21 cellular contexts compared by ENCODE assay signal in the genomic region with DNA sequence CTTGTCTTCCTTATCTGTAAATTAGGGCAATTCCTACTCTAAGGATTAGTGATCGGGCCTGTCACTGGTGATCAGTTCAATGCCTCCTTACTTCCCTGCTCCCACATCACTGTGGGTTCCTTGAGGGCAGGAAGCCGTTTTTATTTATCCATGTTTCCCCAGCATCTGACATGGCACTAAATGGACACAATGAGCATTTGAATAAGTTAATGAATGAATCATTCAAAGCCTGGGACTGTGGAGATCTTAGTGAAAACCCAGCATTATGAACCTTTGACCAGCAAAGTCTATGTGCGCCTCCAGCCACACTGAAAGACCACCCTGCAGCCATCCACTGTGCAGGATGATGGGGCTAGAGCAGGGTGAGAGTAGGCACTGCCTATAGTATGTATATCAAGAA. TPM values are rescaled to one million over a fixed set of nuclear protein-coding genes. Genes with fewer than 3 reads are reported as not detected.
DNase-seq lines count a peak whose midpoint lies in the region; ATAC-seq and TF ChIP-seq lines count a peak whose summit lies in the region.
"Had no signal": no experiment of that assay in that cellular context is flagged by ENCODE, and none has a peak within 500 bp of the region (broad histone marks: within the 10 kb centered on the region; RNA-seq: fewer than 3 reads in every experiment).

No MANE protein-coding gene starts in this region.

- peak overlapping the region; percentile 78; the same call in 1 of the 2 replicates for H2AK5ac ChIP-seq in IMR-90 (ENCODE audit: low read depth, low read length)

- H3K9me3 ChIP-seq in IMR-90 (ENCODE audit: control insufficient read depth, insufficient read depth, low read length) (peaks cover 7% of the 10 kb centered on the region), tibial artery (peaks cover 0 to 6% (median 0%) of the 10 kb centered on the region in 3 donors)

- in situ Hi-C loops in IMR-90 (cut with MboI; ENCODE audit: low sequenced_read_pairs) = no loop called here

- H3K4ac ChIP-seq in IMR-90 (ENCODE audit: low read depth, low read length) = peak overlapping the region; percentile 17; the same call in 1 of the 2 replicates

- CTCF ChIA-PET in IMR-90 (lab: Yijun Ruan, JAX) = no interaction called here

- H3K23ac ChIP-seq in IMR-90 (ENCODE audit: low read depth, low read length) = peak overlapping the region; percentile 18; the same call in 1 of the 2 replicates

- peaks cover 18% of the 10 kb centered on the region for H3K9me1 ChIP-seq in IMR-90 (ENCODE audit: insufficient read depth, low read length)

- TF ChIP-seq POLR2A in IMR-90 (IDR thresholded peaks at IDR 0.05; ENCODE audit: low read depth, low read length) = no peak

- no peak overlapping the region for H4K5ac ChIP-seq in IMR-90 (ENCODE audit: low read depth, low read length)

- BruUV-seq in IMR-90 (replicated peaks; lab: Mats Ljungman, UMichigan) = no TSS peak

- TF ChIP-seq CTCF in IMR-90 (conservative IDR thresholded peaks at IDR 0.05; ENCODE audit: low read depth, low read length) = no peak
- TF ChIP-seq CTCF in neural crest cell (conservative IDR thresholded peaks at IDR 0.05) = no peak
- TF ChIP-seq CTCF in tibial artery (IDR thresholded peaks at IDR 0.05) = no peak

- peak overlapping the region; percentile 22; the same call in 1 of the 2 replicates for H3K14ac ChIP-seq in IMR-90 (replicated peaks; ENCODE audit: low read depth, low read length)

- intact Hi-C loops in IMR-90 (cut with micrococcal nuclease) (no loop called here), tibial artery (cut with DNase I; ENCODE audit: low total_unique reads) (no loop called here)

- H2BK5ac ChIP-seq in IMR-90 (ENCODE audit: low read depth, low read length, poor library complexity, severe bottlenecking) = no peak overlapping the region

- peaks cover 7 to 40% of the 10 kb centered on the region in 2 experiments; a peak in 3 of 4 replicates for H3K79me1 ChIP-seq in IMR-90 (ENCODE audit: low read depth in 1 of 2, low read length in 2 of 2)

- H3K4me3 ChIP-seq in IMR-90 (ENCODE audit: insufficient read depth, low read depth, low read length) (no peak overlapping the region), tibial artery (no peak overlapping the region)
- H3K4me3 ChIP-seq: BLaER1 had no signal

- no peak overlapping the region for H3K4me3 Mint-ChIP-seq in neural crest cell
- H3K4me3 Mint-ChIP-seq: CD4-positive, alpha-beta T cell had no signal

- H2BK20ac ChIP-seq in IMR-90 (ENCODE audit: low read depth, low read length) = peak overlapping the region; percentile 61; the same call in 1 of the 2 replicates

- ATAC-seq in IMR-90 (ENCODE audit: low read depth) (no peak), GM19397 (IDR thresholded peaks at IDR 0.05; ENCODE audit: unreplicated experiment) (no peak), GM21381 (IDR thresholded peaks at IDR 0.05; ENCODE audit: unreplicated experiment) (no peak)
- ATAC-seq: HCT116 had no signal

- H3K18ac ChIP-seq in IMR-90 (ENCODE audit: low read depth, low read length) = no peak overlapping the region; the same call in 1 of the 2 replicates

- no peak overlapping the region for H3K56ac ChIP-seq in IMR-90 (ENCODE audit: extremely low read depth, insufficient read depth, low read length)

- H4K20me1 ChIP-seq in IMR-90 (ENCODE audit: insufficient read depth, low read length) = no peaks in the 10 kb centered on the region
- H4K20me1 ChIP-seq: BLaER1 had no signal

- H3K27ac Mint-ChIP-seq in neural crest cell (ENCODE audit: unreplicated experiment) = peak overlapping the region; percentile 73
- H3K27ac Mint-ChIP-seq: CD4-positive, alpha-beta T cell had no signal

- dilution Hi-C loops in IMR-90 (cut with HindIII; ENCODE audit: low sequenced_read_pairs, unreplicated experiment) = no loop called here

- H3K4me1 ChIP-seq in IMR-90 (ENCODE audit: control insufficient read depth, insufficient read depth, low read length) (peaks cover 13% of the 10 kb centered on the region), tibial artery (peaks cover 6 to 47% (median 25%) of the 10 kb centered on the region in 4 donors)
- H3K4me1 ChIP-seq: BLaER1, Caco-2 had no signal

- H3K36me3 Mint-ChIP-seq in neural crest cell (ENCODE audit: low read depth) = no peaks in the 10 kb centered on the region

- DNase-seq in IMR-90 (no peak), epidermal melanocyte (ENCODE audit: insufficient read length, low spot score) (peak; percentile 71), neural crest cell (ENCODE audit: low read depth, low spot score) (no peak), tibial artery (no peak)
- DNase-seq in activated effector memory CD4-positive, alpha-beta T cell treated with anti-CD3 and anti-CD28 coated beads, Interleukin-2, amount 50 U/mL, for 16 hours = no peak
- DNase-seq: Caco-2; CD4-positive, alpha-beta T cell; GOT3; NCI-H1048; NCI-H1417; NCI-H1694; NCI-H2029 treated with DMSO at 0.1 percent for 48 hours; NCI-H2227 treated with DMSO at 0.1 percent for 48 hours; NCI-H526 treated with DMSO at 0.1 percent for 48 hours; SHP77 had no signal

- TF ChIP-seq RAD21 in IMR-90 (IDR thresholded peaks at IDR 0.05; ENCODE audit: low read length) = no peak

- H2BK120ac ChIP-seq in IMR-90 (ENCODE audit: low read depth, low read length) = peak overlapping the region; percentile 1; the same call in 1 of the 2 replicates

- no peak overlapping the region for H2AK9ac ChIP-seq in IMR-90 (replicated peaks; ENCODE audit: low read depth, low read length, poor library complexity)

- H3K9ac ChIP-seq in IMR-90 (ENCODE audit: low read depth, low read length) = no peak overlapping the region
- H3K9ac ChIP-seq: BLaER1 had no signal

- H2BK15ac ChIP-seq in IMR-90 (ENCODE audit: low read depth, low read length) = peak overlapping the region; percentile 31; the same call in 2 of the 3 replicates

- H2AFZ ChIP-seq in IMR-90 (replicated peaks; ENCODE audit: low read length, poor library complexity) = no peak overlapping the region

- peaks cover 6% of the 10 kb centered on the region; the same call in 1 of the 2 replicates for H3K36me3 ChIP-seq in IMR-90 (ENCODE audit: control insufficient read depth, insufficient read depth, low read length)
- no peaks in the 10 kb centered on the region for H3K36me3 ChIP-seq in tibial artery
- H3K36me3 ChIP-seq: BLaER1 had no signal

- H3K27ac ChIP-seq in IMR-90 (ENCODE audit: insufficient read depth, low read length) (no peak overlapping the region), tibial artery (peak overlapping the region; percentile 40 to 85)
- H3K27ac ChIP-seq: BLaER1, HL-60, RWPE1 had no signal

- peaks cover 5% of the 10 kb centered on the region for H3K9me3 Mint-ChIP-seq in neural crest cell

- H3K4me2 ChIP-seq in IMR-90 (ENCODE audit: low read depth, low read length) = no peak overlapping the region
- H3K4me2 ChIP-seq: BLaER1 had no signal

- peaks cover 6% of the 10 kb centered on the region for H3K4me1 Mint-ChIP-seq in neural crest cell

- H3K27me3 ChIP-seq in IMR-90 (ENCODE audit: control insufficient read depth, insufficient read depth, low read length) = no peaks in the 10 kb centered on the region
- H3K27me3 ChIP-seq in tibial artery = no peaks in the 10 kb centered on the region
- H3K27me3 ChIP-seq: BLaER1 had no signal

- H3K27me3 Mint-ChIP-seq in neural crest cell (ENCODE audit: low read depth) = peaks cover 17% of the 10 kb centered on the region

- POLR2A ChIA-PET in IMR-90 (lab: Charles Lee; ENCODE audit: unreplicated experiment) = no interaction called here

- peak overlapping the region; percentile 47 for H4K91ac ChIP-seq in IMR-90 (ENCODE audit: insufficient read depth, low read depth, low read length)

- WGBS in IMR-90 (ENCODE audit: extremely low coverage in 2 of 2, insufficient read length in 1 of 2), 2 experiments = no CpG with 5 or more reads among the region's 3 CpGs

- no peak overlapping the region; a peak in 1 of 4 replicates for H4K8ac ChIP-seq in IMR-90 (ENCODE audit: low read depth in 2 of 2, low read length in 2 of 2)

TF ChIP-seq in IMR-90, 13 proteins besides CTCF, POLR2A, EP300 and RAD21:
- TF ChIP-seq RFX5 (IDR thresholded peaks at IDR 0.05; ENCODE audit: low read depth, low read length) = no peak
- no peak for TF ChIP-seq FOS (IDR thresholded peaks at IDR 0.05; ENCODE audit: low read depth, low read length)
- TF ChIP-seq CEBPB (IDR thresholded peaks at IDR 0.05; ENCODE audit: low read depth, low read length) = no peak
- TF ChIP-seq BHLHE40 (IDR thresholded peaks at IDR 0.05; ENCODE audit: low read depth, low read length) = no peak
- no peak for TF ChIP-seq MAZ (IDR thresholded peaks at IDR 0.05; ENCODE audit: borderline replicate concordance, low read depth, low read length)
- no peak for TF ChIP-seq MAFK (IDR thresholded peaks at IDR 0.05; ENCODE audit: low read depth, low read length)
- no peak for TF ChIP-seq RCOR1 (IDR thresholded peaks at IDR 0.05; ENCODE audit: insufficient replicate concordance, low read length)
- TF ChIP-seq, protein P1, sequence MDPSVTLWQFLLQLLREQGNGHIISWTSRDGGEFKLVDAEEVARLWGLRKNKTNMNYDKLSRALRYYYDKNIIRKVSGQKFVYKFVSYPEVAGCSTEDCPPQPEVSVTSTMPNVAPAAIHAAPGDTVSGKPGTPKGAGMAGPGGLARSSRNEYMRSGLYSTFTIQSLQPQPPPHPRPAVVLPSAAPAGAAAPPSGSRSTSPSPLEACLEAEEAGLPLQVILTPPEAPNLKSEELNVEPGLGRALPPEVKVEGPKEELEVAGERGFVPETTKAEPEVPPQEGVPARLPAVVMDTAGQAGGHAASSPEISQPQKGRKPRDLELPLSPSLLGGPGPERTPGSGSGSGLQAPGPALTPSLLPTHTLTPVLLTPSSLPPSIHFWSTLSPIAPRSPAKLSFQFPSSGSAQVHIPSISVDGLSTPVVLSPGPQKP (IDR thresholded peaks at IDR 0.05; ENCODE audit: borderline replicate concordance, low read depth, low read length) = no peak
- TF ChIP-seq, protein P2, sequence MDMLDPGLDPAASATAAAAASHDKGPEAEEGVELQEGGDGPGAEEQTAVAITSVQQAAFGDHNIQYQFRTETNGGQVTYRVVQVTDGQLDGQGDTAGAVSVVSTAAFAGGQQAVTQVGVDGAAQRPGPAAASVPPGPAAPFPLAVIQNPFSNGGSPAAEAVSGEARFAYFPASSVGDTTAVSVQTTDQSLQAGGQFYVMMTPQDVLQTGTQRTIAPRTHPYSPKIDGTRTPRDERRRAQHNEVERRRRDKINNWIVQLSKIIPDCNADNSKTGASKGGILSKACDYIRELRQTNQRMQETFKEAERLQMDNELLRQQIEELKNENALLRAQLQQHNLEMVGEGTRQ (IDR thresholded peaks at IDR 0.05; ENCODE audit: low read depth, low read length) = no peak
- no peak for TF ChIP-seq MXI1 (IDR thresholded peaks at IDR 0.05; ENCODE audit: borderline replicate concordance, low read depth, low read length)
- TF ChIP-seq SMC3 (IDR thresholded peaks at IDR 0.05; ENCODE audit: low read depth, low read length) = no peak
- no peak for TF ChIP-seq NFE2L2 (IDR thresholded peaks at IDR 0.05; ENCODE audit: low read depth, low read length)

RNA-seq across cellular contexts. Expression of a gene that starts 11.6 kb away (rescaled TPM):
- total RNA-seq in IMR-90 (2012; rRNA removed) = 1.9 and 2.2 TPM in 2 replicates
- polyA plus RNA-seq in IMR-90 (2012; rRNA removed) = 3.1 and 3.7 TPM in 2 replicates
- polyA plus RNA-seq in IMR-90 (2012; cell fraction: cytosol; rRNA removed) = 1.9 and 4.0 TPM in 2 replicates
- polyA plus RNA-seq in IMR-90 (2012; cell fraction: nucleus; rRNA removed; ENCODE audit: low replicate concordance) = 4.3 and 4.6 TPM in 2 replicates
- 0.18 and 0.33 TPM in 2 replicates for total RNA-seq in neural crest cell
- total RNA-seq: Caco-2; CD4-positive, alpha-beta T cell had no signal
